Comparison of ENCODE assay signal across 7 cellular contexts in the genomic region with DNA sequence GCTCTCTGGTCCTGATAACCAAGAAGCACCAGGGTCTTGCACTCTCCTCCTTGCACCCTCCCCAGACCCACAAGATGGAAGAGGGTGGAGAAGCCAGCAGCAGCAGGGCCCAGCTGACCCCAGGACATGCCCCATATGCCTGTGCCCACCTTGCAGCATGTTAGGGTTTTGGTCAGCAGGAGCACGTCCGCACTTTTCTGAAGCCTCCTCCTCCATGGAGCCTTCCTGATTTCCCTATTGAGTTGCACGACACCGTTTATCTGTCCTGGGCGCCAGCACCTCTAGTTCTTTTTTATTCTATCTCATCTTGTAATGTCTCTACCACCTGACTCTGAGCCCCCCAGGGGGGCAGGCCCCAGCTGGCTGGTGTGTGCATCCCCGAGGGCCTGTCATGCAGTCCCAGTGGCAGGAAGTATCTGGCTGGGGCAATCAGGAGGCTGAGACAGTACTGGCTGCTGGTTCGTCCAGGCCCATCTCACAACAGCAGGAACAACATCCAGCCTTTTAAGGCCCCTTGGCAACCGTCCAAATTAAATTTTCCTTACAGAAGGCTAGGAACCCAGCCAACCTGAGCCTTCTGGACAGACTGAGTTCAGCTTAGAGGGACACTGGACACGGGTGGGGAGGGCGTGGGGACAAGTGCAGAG. TPM values are rescaled to one million over a fixed set of nuclear protein-coding genes. Genes with fewer than 3 reads are reported as not detected.
A peak's percentile ranks its signal among the peaks of the same experiment; 100 is the strongest.
DNase-seq lines count a peak whose midpoint lies in the region; ATAC-seq, FAIRE-seq and TF ChIP-seq lines count a peak whose summit lies in the region.

No MANE protein-coding gene starts in this region.

- H3K27me3 Mint-ChIP-seq in type B pancreatic cell = no peaks in the 10 kb centered on the region
- no peaks in the 10 kb centered on the region for H3K27me3 Mint-ChIP-seq in activated CD4-positive, alpha-beta memory T cell treated with anti-CD3 and anti-CD28 coated beads, Interleukin-2, amount 10 ng/mL, durations not matched to agents 7 days and 5 days

- H3K36me3 Mint-ChIP-seq in type B pancreatic cell = no peaks in the 10 kb centered on the region
- H3K36me3 Mint-ChIP-seq in activated CD4-positive, alpha-beta memory T cell treated with anti-CD3 and anti-CD28 coated beads, Interleukin-2, amount 10 ng/mL, durations not matched to agents 7 days and 5 days (ENCODE audit: low read depth) = no peaks in the 10 kb centered on the region

- no peaks in the 10 kb centered on the region for H3K9me3 Mint-ChIP-seq in type B pancreatic cell
- H3K9me3 Mint-ChIP-seq in activated CD4-positive, alpha-beta memory T cell treated with anti-CD3 and anti-CD28 coated beads, Interleukin-2, amount 10 ng/mL, durations not matched to agents 7 days and 5 days = no peaks in the 10 kb centered on the region

- peak; percentile 44 for DNase-seq in NCI-H146 treated with DMSO at 0.1 percent for 48 hours (lab: John Stamatoyannopoulos, UW; ENCODE audit: unreplicated experiment)
- DNase-seq in astrocyte of the hippocampus (ENCODE audit: low read depth, low spot score) = peak; percentile 87
- DNase-seq in left lobe of liver (ENCODE audit: low spot score) = peak; percentile 80
- DNase-seq in type B pancreatic cell (ENCODE audit: extremely low spot score, unreplicated experiment) = no peak
- DNase-seq in GM19239 (ENCODE audit: insufficient read length, low spot score) = no peak
- DNase-seq in RPMI8226 = no peak
- no peak for DNase-seq in activated CD4-positive, alpha-beta memory T cell treated with anti-CD3 and anti-CD28 coated beads, Interleukin-2, amount 10 ng/mL, durations not matched to agents 7 days and 5 days

- peak overlapping the region; percentile 69 for H3K27ac Mint-ChIP-seq in type B pancreatic cell
- H3K27ac Mint-ChIP-seq in activated CD4-positive, alpha-beta memory T cell treated with anti-CD3 and anti-CD28 coated beads, Interleukin-2, amount 10 ng/mL, durations not matched to agents 7 days and 5 days = no peak overlapping the region

- CTCF ChIA-PET in activated CD4-positive, alpha-beta memory T cell treated with anti-CD3 and anti-CD28 coated beads, Interleukin-2, amount 10 ng/mL, durations not matched to agents 7 days and 5 days (lab: Charles Lee) = no interaction called here

- peaks cover 70% of the 10 kb centered on the region for H3K4me1 Mint-ChIP-seq in type B pancreatic cell (ENCODE audit: unreplicated experiment)
- no peaks in the 10 kb centered on the region for H3K4me1 Mint-ChIP-seq in activated CD4-positive, alpha-beta memory T cell treated with anti-CD3 and anti-CD28 coated beads, Interleukin-2, amount 10 ng/mL, durations not matched to agents 7 days and 5 days

- ATAC-seq in left lobe of liver = peak; percentile 31

- POLR2A ChIA-PET in activated CD4-positive, alpha-beta memory T cell treated with anti-CD3 and anti-CD28 coated beads, Interleukin-2, amount 10 ng/mL, durations not matched to agents 7 days and 5 days (lab: Charles Lee) = no interaction called here

- FAIRE-seq in GM19239 (lab: Jason Lieb, UNC) = no peak

- H3K4me3 Mint-ChIP-seq in type B pancreatic cell = peak overlapping the region; percentile 68
- no peak overlapping the region for H3K4me3 Mint-ChIP-seq in activated CD4-positive, alpha-beta memory T cell treated with anti-CD3 and anti-CD28 coated beads, Interleukin-2, amount 10 ng/mL, durations not matched to agents 7 days and 5 days

- TF ChIP-seq CTCF in type B pancreatic cell (conservative IDR thresholded peaks at IDR 0.05) = no peak

RNA-seq across cellular contexts. Expression of a gene that starts 39.6 kb away (rescaled TPM):
- 25.0 TPM for total RNA-seq in left lobe of liver
- 49.1 and 83.8 TPM in 2 replicates for total RNA-seq in type B pancreatic cell (ENCODE audit: low replicate concordance)
- total RNA-seq in activated CD4-positive, alpha-beta memory T cell treated with anti-CD3 and anti-CD28 coated beads, Interleukin-2, amount 10 ng/mL, durations not matched to agents 7 days and 5 days = 10 to 100 TPM; 10.2 to 11.7 TPM

Comparison
In these comparisons a context has a peak if more than half of its experiments do, and no peak if none do; other contexts are left out.
1. DNase-seq: peak in NCI-H146 treated with DMSO at 0.1 percent for 48 hours (single experiment), astrocyte of the hippocampus (single experiment) and left lobe of liver (single experiment); none in type B pancreatic cell (single experiment), GM19239 (single experiment), RPMI8226 (single experiment) and activated CD4-positive, alpha-beta memory T cell treated with anti-CD3 and anti-CD28 coated beads, Interleukin-2, amount 10 ng/mL, durations not matched to agents 7 days and 5 days (single experiment).